ENCODE assay signal across 1 cellular context in the genomic region with DNA sequence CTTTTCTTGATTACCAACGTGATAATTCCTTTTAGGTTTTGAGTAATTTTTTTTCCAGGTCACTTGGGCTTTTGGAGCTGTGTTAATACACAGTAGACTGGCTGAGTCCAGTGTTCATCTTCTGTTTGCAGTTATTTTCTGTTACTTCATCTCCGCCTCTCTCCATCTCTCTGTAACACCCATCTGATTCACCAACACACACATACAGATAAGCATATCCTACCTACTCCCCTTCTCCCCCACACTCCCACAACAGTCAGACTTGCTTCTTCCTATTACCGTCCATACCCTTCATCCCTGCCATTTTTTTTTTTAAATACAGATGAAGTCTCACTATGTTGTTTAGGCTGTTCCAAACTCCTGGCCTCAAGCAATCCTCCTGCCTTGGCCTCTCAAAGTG.
A peak's percentile ranks its signal among the peaks of the same experiment; 100 is the strongest.
TF ChIP-seq lines count a peak whose summit lies in the region.

No MANE protein-coding gene starts in this region.

TF ChIP-seq in K562, 482 proteins besides CTCF, POLR2A, EP300 and RAD21 (continued from another document and continues in another):
- TF ChIP-seq, protein P1, sequence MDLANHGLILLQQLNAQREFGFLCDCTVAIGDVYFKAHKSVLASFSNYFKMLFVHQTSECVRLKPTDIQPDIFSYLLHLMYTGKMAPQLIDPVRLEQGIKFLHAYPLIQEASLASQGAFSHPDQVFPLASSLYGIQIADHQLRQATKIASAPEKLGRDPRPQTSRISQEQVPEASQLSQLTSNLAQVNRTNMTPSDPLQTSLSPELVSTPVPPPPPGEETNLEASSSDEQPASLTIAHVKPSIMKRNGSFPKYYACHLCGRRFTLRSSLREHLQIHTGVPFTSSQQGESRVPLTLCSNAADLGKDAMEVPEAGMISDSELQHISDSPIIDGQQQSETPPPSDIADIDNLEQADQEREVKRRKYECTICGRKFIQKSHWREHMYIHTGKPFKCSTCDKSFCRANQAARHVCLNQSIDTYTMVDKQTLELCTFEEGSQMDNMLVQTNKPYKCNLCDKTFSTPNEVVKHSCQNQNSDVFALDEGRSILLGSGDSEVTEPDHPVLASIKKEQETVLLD (IDR thresholded peaks at IDR 0.05) = 0 out of 2 replicates have a peak, but pooled peaks have one; percentile 44
- 0 out of 2 replicates have a peak, but pooled peaks have one; percentile 26 for TF ChIP-seq MTA1 (IDR thresholded peaks at IDR 0.05; ENCODE audit: borderline replicate concordance)
- peak; percentile 66 for TF ChIP-seq NEUROD1 (IDR thresholded peaks at IDR 0.05; ENCODE audit: borderline replicate concordance, low read depth, low read length, partially characterized antibody)
- peak; percentile 73 for TF ChIP-seq BRD9 (IDR thresholded peaks at IDR 0.05; ENCODE audit: low read depth, partially characterized antibody)
- TF ChIP-seq MEIS2 (IDR thresholded peaks at IDR 0.05; ENCODE audit: partially characterized antibody) = no peak
- TF ChIP-seq, protein P2, sequence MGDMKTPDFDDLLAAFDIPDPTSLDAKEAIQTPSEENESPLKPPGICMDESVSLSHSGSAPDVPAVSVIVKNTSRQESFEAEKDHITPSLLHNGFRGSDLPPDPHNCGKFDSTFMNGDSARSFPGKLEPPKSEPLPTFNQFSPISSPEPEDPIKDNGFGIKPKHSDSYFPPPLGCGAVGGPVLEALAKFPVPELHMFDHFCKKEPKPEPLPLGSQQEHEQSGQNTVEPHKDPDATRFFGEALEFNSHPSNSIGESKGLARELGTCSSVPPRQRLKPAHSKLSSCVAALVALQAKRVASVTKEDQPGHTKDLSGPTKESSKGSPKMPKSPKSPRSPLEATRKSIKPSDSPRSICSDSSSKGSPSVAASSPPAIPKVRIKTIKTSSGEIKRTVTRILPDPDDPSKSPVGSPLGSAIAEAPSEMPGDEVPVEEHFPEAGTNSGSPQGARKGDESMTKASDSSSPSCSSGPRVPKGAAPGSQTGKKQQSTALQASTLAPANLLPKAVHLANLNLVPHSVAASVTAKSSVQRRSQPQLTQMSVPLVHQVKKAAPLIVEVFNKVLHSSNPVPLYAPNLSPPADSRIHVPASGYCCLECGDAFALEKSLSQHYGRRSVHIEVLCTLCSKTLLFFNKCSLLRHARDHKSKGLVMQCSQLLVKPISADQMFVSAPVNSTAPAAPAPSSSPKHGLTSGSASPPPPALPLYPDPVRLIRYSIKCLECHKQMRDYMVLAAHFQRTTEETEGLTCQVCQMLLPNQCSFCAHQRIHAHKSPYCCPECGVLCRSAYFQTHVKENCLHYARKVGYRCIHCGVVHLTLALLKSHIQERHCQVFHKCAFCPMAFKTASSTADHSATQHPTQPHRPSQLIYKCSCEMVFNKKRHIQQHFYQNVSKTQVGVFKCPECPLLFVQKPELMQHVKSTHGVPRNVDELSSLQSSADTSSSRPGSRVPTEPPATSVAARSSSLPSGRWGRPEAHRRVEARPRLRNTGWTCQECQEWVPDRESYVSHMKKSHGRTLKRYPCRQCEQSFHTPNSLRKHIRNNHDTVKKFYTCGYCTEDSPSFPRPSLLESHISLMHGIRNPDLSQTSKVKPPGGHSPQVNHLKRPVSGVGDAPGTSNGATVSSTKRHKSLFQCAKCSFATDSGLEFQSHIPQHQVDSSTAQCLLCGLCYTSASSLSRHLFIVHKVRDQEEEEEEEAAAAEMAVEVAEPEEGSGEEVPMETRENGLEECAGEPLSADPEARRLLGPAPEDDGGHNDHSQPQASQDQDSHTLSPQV (IDR thresholded peaks at IDR 0.05) = peak; percentile 48
- TF ChIP-seq JUND (IDR thresholded peaks at IDR 0.05; ENCODE audit: borderline replicate concordance, low read depth, low read length) = peak; percentile 86
- peak; percentile 75; the same call in 1 of the 3 replicates for TF ChIP-seq JUND (tag; IDR thresholded peaks at IDR 0.05; ENCODE audit: borderline replicate concordance, low read depth, low read length)
- TF ChIP-seq ZNF384 (IDR thresholded peaks at IDR 0.05; ENCODE audit: low read depth, low read length) = peak; percentile 73
- TF ChIP-seq CCAR2 (IDR thresholded peaks at IDR 0.05; ENCODE audit: low read depth, low read length) = no peak
- peak; percentile 62 for TF ChIP-seq STAT5A (IDR thresholded peaks at IDR 0.05; ENCODE audit: borderline replicate concordance, low read length)
- TF ChIP-seq LEF1 (IDR thresholded peaks at IDR 0.05) = peak; percentile 63; the same call in 1 of the 2 replicates
- no peak for TF ChIP-seq SAP30 (IDR thresholded peaks at IDR 0.05; ENCODE audit: borderline replicate concordance, insufficient read depth, low read depth, low read length, poor library complexity, severe bottlenecking)
- TF ChIP-seq FOSL1 (tag; conservative IDR thresholded peaks at IDR 0.05) = peak; percentile 83
- peak; percentile 91 for TF ChIP-seq EGR1 (conservative IDR thresholded peaks at IDR 0.05)
- no peak for TF ChIP-seq MEF2A (IDR thresholded peaks at IDR 0.05; ENCODE audit: control insufficient read depth, low read depth, low read length)
- TF ChIP-seq JUN (IDR thresholded peaks at IDR 0.05; ENCODE audit: borderline replicate concordance, low read depth, low read length) = 0 out of 2 replicates have a peak, but pooled peaks have one; percentile 27
- no peak for TF ChIP-seq JUN (CRISPR knock-in tag; IDR thresholded peaks at IDR 0.05; ENCODE audit: borderline replicate concordance)
- no peak for TF ChIP-seq EWSR1 (IDR thresholded peaks at IDR 0.05; ENCODE audit: borderline replicate concordance, low read depth, partially characterized antibody)
- TF ChIP-seq SP1 (CRISPR knock-in tag; IDR thresholded peaks at IDR 0.05) = no peak
- no peak for TF ChIP-seq PTTG1 (tag; IDR thresholded peaks at IDR 0.05; ENCODE audit: low read depth)
- TF ChIP-seq, protein P3, sequence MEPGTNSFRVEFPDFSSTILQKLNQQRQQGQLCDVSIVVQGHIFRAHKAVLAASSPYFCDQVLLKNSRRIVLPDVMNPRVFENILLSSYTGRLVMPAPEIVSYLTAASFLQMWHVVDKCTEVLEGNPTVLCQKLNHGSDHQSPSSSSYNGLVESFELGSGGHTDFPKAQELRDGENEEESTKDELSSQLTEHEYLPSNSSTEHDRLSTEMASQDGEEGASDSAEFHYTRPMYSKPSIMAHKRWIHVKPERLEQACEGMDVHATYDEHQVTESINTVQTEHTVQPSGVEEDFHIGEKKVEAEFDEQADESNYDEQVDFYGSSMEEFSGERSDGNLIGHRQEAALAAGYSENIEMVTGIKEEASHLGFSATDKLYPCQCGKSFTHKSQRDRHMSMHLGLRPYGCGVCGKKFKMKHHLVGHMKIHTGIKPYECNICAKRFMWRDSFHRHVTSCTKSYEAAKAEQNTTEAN (CRISPR knock-in tag; IDR thresholded peaks at IDR 0.05) = no peak
- TF ChIP-seq SMARCC2 (IDR thresholded peaks at IDR 0.05; ENCODE audit: low read depth) = peak; percentile 78
- peak; percentile 71; the same call in 1 of the 2 replicates for TF ChIP-seq NFRKB (IDR thresholded peaks at IDR 0.05; ENCODE audit: low read depth)
- TF ChIP-seq, protein P4, sequence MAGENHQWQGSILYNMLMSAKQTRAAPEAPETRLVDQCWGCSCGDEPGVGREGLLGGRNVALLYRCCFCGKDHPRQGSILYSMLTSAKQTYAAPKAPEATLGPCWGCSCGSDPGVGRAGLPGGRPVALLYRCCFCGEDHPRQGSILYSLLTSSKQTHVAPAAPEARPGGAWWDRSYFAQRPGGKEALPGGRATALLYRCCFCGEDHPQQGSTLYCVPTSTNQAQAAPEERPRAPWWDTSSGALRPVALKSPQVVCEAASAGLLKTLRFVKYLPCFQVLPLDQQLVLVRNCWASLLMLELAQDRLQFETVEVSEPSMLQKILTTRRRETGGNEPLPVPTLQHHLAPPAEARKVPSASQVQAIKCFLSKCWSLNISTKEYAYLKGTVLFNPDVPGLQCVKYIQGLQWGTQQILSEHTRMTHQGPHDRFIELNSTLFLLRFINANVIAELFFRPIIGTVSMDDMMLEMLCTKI (IDR thresholded peaks at IDR 0.05; ENCODE audit: partially characterized antibody) = no peak
- 0 out of 2 replicates have a peak, but pooled peaks have one; percentile 46 for TF ChIP-seq TOE1 (IDR thresholded peaks at IDR 0.05; ENCODE audit: borderline replicate concordance)
- no peak for TF ChIP-seq TOE1 (CRISPR knock-in tag; IDR thresholded peaks at IDR 0.05; ENCODE audit: borderline replicate concordance, low read depth)
- TF ChIP-seq CREM (IDR thresholded peaks at IDR 0.05; ENCODE audit: low read depth) = peak; percentile 62
- TF ChIP-seq DMBX1 (CRISPR knock-in tag; IDR thresholded peaks at IDR 0.05; ENCODE audit: borderline replicate concordance) = peak; percentile 33; the same call in 1 of the 2 replicates
- TF ChIP-seq ZNF695 (CRISPR knock-in tag; IDR thresholded peaks at IDR 0.05) = no peak
- TF ChIP-seq CBFA2T3 (IDR thresholded peaks at IDR 0.05) = peak; percentile 95
- TF ChIP-seq, protein P5, sequence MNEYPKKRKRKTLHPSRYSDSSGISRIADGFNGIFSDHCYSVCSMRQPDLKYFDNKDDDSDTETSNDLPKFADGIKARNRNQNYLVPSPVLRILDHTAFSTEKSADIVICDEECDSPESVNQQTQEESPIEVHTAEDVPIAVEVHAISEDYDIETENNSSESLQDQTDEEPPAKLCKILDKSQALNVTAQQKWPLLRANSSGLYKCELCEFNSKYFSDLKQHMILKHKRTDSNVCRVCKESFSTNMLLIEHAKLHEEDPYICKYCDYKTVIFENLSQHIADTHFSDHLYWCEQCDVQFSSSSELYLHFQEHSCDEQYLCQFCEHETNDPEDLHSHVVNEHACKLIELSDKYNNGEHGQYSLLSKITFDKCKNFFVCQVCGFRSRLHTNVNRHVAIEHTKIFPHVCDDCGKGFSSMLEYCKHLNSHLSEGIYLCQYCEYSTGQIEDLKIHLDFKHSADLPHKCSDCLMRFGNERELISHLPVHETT (CRISPR knock-in tag; conservative IDR thresholded peaks at IDR 0.05 in 1 of 2, IDR thresholded peaks at IDR 0.05 in 1 of 2) = 0 out of 4 replicates have a peak, but pooled peaks of 1 of the 2 experiments have one; percentile 21
- TF ChIP-seq, protein P6, sequence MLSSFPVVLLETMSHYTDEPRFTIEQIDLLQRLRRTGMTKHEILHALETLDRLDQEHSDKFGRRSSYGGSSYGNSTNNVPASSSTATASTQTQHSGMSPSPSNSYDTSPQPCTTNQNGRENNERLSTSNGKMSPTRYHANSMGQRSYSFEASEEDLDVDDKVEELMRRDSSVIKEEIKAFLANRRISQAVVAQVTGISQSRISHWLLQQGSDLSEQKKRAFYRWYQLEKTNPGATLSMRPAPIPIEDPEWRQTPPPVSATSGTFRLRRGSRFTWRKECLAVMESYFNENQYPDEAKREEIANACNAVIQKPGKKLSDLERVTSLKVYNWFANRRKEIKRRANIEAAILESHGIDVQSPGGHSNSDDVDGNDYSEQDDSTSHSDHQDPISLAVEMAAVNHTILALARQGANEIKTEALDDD (IDR thresholded peaks at IDR 0.05) = 0 out of 2 replicates have a peak, but pooled peaks have one; percentile 29
- TF ChIP-seq SRSF3 (IDR thresholded peaks at IDR 0.05; ENCODE audit: insufficient read depth, low read length) = no peak
- TF ChIP-seq, protein P7, sequence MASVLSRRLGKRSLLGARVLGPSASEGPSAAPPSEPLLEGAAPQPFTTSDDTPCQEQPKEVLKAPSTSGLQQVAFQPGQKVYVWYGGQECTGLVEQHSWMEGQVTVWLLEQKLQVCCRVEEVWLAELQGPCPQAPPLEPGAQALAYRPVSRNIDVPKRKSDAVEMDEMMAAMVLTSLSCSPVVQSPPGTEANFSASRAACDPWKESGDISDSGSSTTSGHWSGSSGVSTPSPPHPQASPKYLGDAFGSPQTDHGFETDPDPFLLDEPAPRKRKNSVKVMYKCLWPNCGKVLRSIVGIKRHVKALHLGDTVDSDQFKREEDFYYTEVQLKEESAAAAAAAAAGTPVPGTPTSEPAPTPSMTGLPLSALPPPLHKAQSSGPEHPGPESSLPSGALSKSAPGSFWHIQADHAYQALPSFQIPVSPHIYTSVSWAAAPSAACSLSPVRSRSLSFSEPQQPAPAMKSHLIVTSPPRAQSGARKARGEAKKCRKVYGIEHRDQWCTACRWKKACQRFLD (CRISPR knock-in tag; IDR thresholded peaks at IDR 0.05) = peak; percentile 10; the same call in 1 of the 2 replicates
- 0 out of 2 replicates have a peak, but pooled peaks have one; percentile 30 for TF ChIP-seq TRIM28 (IDR thresholded peaks at IDR 0.05)
- no peak for TF ChIP-seq ZNF146 (CRISPR knock-in tag; IDR thresholded peaks at IDR 0.05; ENCODE audit: unreplicated experiment)
- TF ChIP-seq, protein P8, sequence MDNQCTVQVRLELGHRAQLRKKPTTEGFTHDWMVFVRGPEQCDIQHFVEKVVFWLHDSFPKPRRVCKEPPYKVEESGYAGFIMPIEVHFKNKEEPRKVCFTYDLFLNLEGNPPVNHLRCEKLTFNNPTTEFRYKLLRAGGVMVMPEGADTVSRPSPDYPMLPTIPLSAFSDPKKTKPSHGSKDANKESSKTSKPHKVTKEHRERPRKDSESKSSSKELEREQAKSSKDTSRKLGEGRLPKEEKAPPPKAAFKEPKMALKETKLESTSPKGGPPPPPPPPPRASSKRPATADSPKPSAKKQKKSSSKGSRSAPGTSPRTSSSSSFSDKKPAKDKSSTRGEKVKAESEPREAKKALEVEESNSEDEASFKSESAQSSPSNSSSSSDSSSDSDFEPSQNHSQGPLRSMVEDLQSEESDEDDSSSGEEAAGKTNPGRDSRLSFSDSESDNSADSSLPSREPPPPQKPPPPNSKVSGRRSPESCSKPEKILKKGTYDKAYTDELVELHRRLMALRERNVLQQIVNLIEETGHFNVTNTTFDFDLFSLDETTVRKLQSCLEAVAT (IDR thresholded peaks at IDR 0.05) = peak in 1 of 2 experiments; percentile 47; a peak in 1 of 4 replicates
- TF ChIP-seq, protein P9, sequence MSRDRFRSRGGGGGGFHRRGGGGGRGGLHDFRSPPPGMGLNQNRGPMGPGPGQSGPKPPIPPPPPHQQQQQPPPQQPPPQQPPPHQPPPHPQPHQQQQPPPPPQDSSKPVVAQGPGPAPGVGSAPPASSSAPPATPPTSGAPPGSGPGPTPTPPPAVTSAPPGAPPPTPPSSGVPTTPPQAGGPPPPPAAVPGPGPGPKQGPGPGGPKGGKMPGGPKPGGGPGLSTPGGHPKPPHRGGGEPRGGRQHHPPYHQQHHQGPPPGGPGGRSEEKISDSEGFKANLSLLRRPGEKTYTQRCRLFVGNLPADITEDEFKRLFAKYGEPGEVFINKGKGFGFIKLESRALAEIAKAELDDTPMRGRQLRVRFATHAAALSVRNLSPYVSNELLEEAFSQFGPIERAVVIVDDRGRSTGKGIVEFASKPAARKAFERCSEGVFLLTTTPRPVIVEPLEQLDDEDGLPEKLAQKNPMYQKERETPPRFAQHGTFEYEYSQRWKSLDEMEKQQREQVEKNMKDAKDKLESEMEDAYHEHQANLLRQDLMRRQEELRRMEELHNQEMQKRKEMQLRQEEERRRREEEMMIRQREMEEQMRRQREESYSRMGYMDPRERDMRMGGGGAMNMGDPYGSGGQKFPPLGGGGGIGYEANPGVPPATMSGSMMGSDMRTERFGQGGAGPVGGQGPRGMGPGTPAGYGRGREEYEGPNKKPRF (IDR thresholded peaks at IDR 0.05; ENCODE audit: low read depth, low read length) = no peak
- TF ChIP-seq DACH1 (IDR thresholded peaks at IDR 0.05; ENCODE audit: partially characterized antibody) = peak; percentile 8
- TF ChIP-seq, protein P10, sequence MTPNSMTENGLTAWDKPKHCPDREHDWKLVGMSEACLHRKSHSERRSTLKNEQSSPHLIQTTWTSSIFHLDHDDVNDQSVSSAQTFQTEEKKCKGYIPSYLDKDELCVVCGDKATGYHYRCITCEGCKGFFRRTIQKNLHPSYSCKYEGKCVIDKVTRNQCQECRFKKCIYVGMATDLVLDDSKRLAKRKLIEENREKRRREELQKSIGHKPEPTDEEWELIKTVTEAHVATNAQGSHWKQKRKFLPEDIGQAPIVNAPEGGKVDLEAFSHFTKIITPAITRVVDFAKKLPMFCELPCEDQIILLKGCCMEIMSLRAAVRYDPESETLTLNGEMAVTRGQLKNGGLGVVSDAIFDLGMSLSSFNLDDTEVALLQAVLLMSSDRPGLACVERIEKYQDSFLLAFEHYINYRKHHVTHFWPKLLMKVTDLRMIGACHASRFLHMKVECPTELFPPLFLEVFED (CRISPR knock-in tag; conservative IDR thresholded peaks at IDR 0.05) = peak; percentile 65; the same call in 1 of the 2 replicates
